In genomic region chr3:43923101-43923979, GRCh38 we compare ENCODE assay signal across 13 cellular contexts.
DNase-seq lines count a peak whose midpoint lies in the region; ATAC-seq and TF ChIP-seq lines count a peak whose summit lies in the region.
"Had no signal": no experiment of that assay in that cellular context is flagged by ENCODE, and none has a peak within 500 bp of the region (broad histone marks: within the 10 kb centered on the region; RNA-seq: fewer than 3 reads in every experiment).

No MANE protein-coding gene starts in this region.

- H3K27me3 Mint-ChIP-seq in effector memory CD8-positive, alpha-beta T cell = peaks cover 50 to 61% of the 10 kb centered on the region in 2 donors

- H4K20me1 ChIP-seq in DOHH2 (ENCODE audit: control insufficient read depth, insufficient read depth, low read depth, low read length) = no peaks in the 10 kb centered on the region

- no peaks in the 10 kb centered on the region for H3K9me3 Mint-ChIP-seq in effector memory CD8-positive, alpha-beta T cell
- H3K9me3 Mint-ChIP-seq: activated CD4-positive, alpha-beta T cell treated with anti-CD3 and anti-CD28 coated beads, Interleukin-2, amount 10 ng/mL, durations not matched to agents 24 days and 14 days; natural killer cell treated with Interleukin-12 subunit alpha and Interleukin-12 subunit beta and Interleukin-15 and Interleukin-18, amount 100 ng/mL, for 72 hours had no signal

- H3K9me2 ChIP-seq in DOHH2 (replicated peaks; ENCODE audit: control insufficient read depth, low read length) = no peaks in the 10 kb centered on the region

- H3K79me2 ChIP-seq in DOHH2 (ENCODE audit: control insufficient read depth, low read length) = no peaks in the 10 kb centered on the region

- no peaks in the 10 kb centered on the region for H3K27me3 ChIP-seq in DOHH2 (ENCODE audit: control insufficient read depth, low read length)
- peaks cover 7 to 50% of the 10 kb centered on the region in 2 donors for H3K27me3 ChIP-seq in left lung
- H3K27me3 ChIP-seq in H7 (ENCODE audit: control insufficient read depth, insufficient read depth, low read length) = no peaks in the 10 kb centered on the region

- H3K4me1 Mint-ChIP-seq in effector memory CD8-positive, alpha-beta T cell (ENCODE audit: low read depth in 2 of 2) = peaks cover 0 to 7% of the 10 kb centered on the region in 2 donors
- H3K4me1 Mint-ChIP-seq: activated CD4-positive, alpha-beta T cell treated with anti-CD3 and anti-CD28 coated beads, Interleukin-2, amount 10 ng/mL, durations not matched to agents 24 days and 14 days had no signal

- ATAC-seq in left lung (peak; percentile 78), GM18498 (IDR thresholded peaks at IDR 0.05; ENCODE audit: unreplicated experiment) (no peak)
- no peak for ATAC-seq in effector memory CD8-positive, alpha-beta T cell (replicated peaks)
- ATAC-seq: natural killer cell treated with Interleukin-12 subunit alpha and Interleukin-12 subunit beta and Interleukin-15 and Interleukin-18, amount 100 ng/mL, for 72 hours had no signal

- H3K36me3 Mint-ChIP-seq in effector memory CD8-positive, alpha-beta T cell (ENCODE audit: insufficient read depth) = no peaks in the 10 kb centered on the region
- H3K36me3 Mint-ChIP-seq: activated naive CD8-positive, alpha-beta T cell; natural killer cell treated with Interleukin-12 subunit alpha and Interleukin-12 subunit beta and Interleukin-15 and Interleukin-18, amount 100 ng/mL, for 72 hours had no signal

- TF ChIP-seq CTCF in DOHH2 (IDR thresholded peaks at IDR 0.05; ENCODE audit: low read depth, low read length, poor library complexity, severe bottlenecking) (no peak), left lung (IDR thresholded peaks at IDR 0.05) (no peak)

- intact Hi-C loops in left lung (cut with DNase I) = no loop called here

- no peak overlapping the region for H3K4me3 Mint-ChIP-seq in effector memory CD8-positive, alpha-beta T cell
- H3K4me3 Mint-ChIP-seq: activated CD4-positive, alpha-beta T cell treated with anti-CD3 and anti-CD28 coated beads, Interleukin-2, amount 10 ng/mL, durations not matched to agents 24 days and 14 days; activated naive CD8-positive, alpha-beta T cell; natural killer cell treated with Interleukin-12 subunit alpha and Interleukin-12 subunit beta and Interleukin-15 and Interleukin-18, amount 100 ng/mL, for 72 hours had no signal

- H3K4me1 ChIP-seq in DOHH2 (ENCODE audit: control insufficient read depth, low read length) = peaks cover 59% of the 10 kb centered on the region
- H3K4me1 ChIP-seq in left lung = peaks cover 0 to 2% of the 10 kb centered on the region in 2 donors

- H3F3A ChIP-seq in DOHH2 (ENCODE audit: control insufficient read depth, insufficient read depth) = no peaks in the 10 kb centered on the region

- H3K4me2 ChIP-seq in DOHH2 (ENCODE audit: low read length) = peak overlapping the region; percentile 25

- no peak overlapping the region for H3K4me3 ChIP-seq in DOHH2 (ENCODE audit: low read length)
- no peak overlapping the region for H3K4me3 ChIP-seq in left lung
- H3K4me3 ChIP-seq in H7 (ENCODE audit: insufficient read depth, low read depth, low read length) = no peak overlapping the region

- no peak overlapping the region for H3K27ac ChIP-seq in DOHH2 (ENCODE audit: low read depth, low read length)
- no peak overlapping the region for H3K27ac ChIP-seq in left lung

- DNase-seq in NCI-H1092 treated with DMSO at 0.1 percent for 48 hours (lab: John Stamatoyannopoulos, UW) (peak; percentile 73), NCI-H774 (lab: John Stamatoyannopoulos, UW) (peak; percentile 1), left lung (no peak), H7 (no peak)
- DNase-seq in effector memory CD8-positive, alpha-beta T cell = no peak
- DNase-seq in stimulated activated CD4-positive, alpha-beta T cell treated with anti-CD3 and anti-CD28 coated beads, Interleukin-15, amount 100 ng/mL, for 24 hours = no peak
- DNase-seq: activated CD4-positive, alpha-beta T cell treated with anti-CD3 and anti-CD28 coated beads, Interleukin-2, amount 10 ng/mL, durations not matched to agents 24 days and 14 days; activated T-cell treated with anti-CD3 and anti-CD28 coated beads for 4 hours; DND-41 had no signal

- no peaks in the 10 kb centered on the region for H3K9me3 ChIP-seq in DOHH2 (ENCODE audit: control insufficient read depth, insufficient read depth, low read length)
- no peaks in the 10 kb centered on the region for H3K9me3 ChIP-seq in left lung

- H3K27ac Mint-ChIP-seq in effector memory CD8-positive, alpha-beta T cell = no peak overlapping the region
- H3K27ac Mint-ChIP-seq: activated CD4-positive, alpha-beta T cell treated with anti-CD3 and anti-CD28 coated beads, Interleukin-2, amount 10 ng/mL, durations not matched to agents 24 days and 14 days; activated naive CD8-positive, alpha-beta T cell; natural killer cell treated with Interleukin-12 subunit alpha and Interleukin-12 subunit beta and Interleukin-15 and Interleukin-18, amount 100 ng/mL, for 72 hours had no signal

- no peaks in the 10 kb centered on the region for H3K36me3 ChIP-seq in DOHH2 (ENCODE audit: control insufficient read depth, low read length)
- H3K36me3 ChIP-seq in left lung = no peaks in the 10 kb centered on the region
- H3K36me3 ChIP-seq in H7 (replicated peaks; ENCODE audit: control insufficient read depth, insufficient read depth, low read length) = no peaks in the 10 kb centered on the region

Comparison
In these comparisons a context has a peak if more than half of its experiments do, and no peak if none do; other contexts are left out.
1. DNase-seq: peak in NCI-H1092 treated with DMSO at 0.1 percent for 48 hours (single experiment) and NCI-H774 (single experiment); none in left lung (0 of 2), effector memory CD8-positive, alpha-beta T cell (0 of 3), H7 (single experiment) and stimulated activated CD4-positive, alpha-beta T cell treated with anti-CD3 and anti-CD28 coated beads, Interleukin-15, amount 100 ng/mL, for 24 hours (single experiment).